In genomic region chr10:21372651-21373410, GRCh38 we compare ENCODE assay signal across 8 cellular contexts.
DNase-seq lines count a peak whose midpoint lies in the region; ATAC-seq and TF ChIP-seq lines count a peak whose summit lies in the region.

No MANE protein-coding gene starts in this region.

- peaks cover 2% of the 10 kb centered on the region for H3K79me2 ChIP-seq in trophoblast cell (ENCODE audit: control insufficient read depth, insufficient read depth, low read length, poor library complexity)

- no peak for TF ChIP-seq CTCF in GM10266 (IDR thresholded peaks at IDR 0.05; ENCODE audit: control insufficient read depth, insufficient read depth, low read depth, missing control alignments)

- H3K4ac ChIP-seq in trophoblast cell (ENCODE audit: low read depth, low read length), result no peak overlapping the region

- peak; percentile 85 for ATAC-seq in GM21786 (IDR thresholded peaks at IDR 0.05; ENCODE audit: unreplicated experiment)
- peak; percentile 97 for ATAC-seq in activated CD4-positive, alpha-beta T cell treated with anti-CD3 and anti-CD28 coated beads for 36 hours

- H2BK120ac ChIP-seq in trophoblast cell (ENCODE audit: insufficient read depth, low read length, poor library complexity), result peak overlapping the region; percentile 52

- no peaks in the 10 kb centered on the region for H3K9me3 ChIP-seq in MG63
- no peaks in the 10 kb centered on the region for H3K9me3 ChIP-seq in trophoblast cell (ENCODE audit: insufficient read depth, low read depth, low read length)

- H3K27me3 Mint-ChIP-seq in activated CD4-positive, alpha-beta T cell treated with anti-CD3 and anti-CD28 coated beads for 36 hours, result no peaks in the 10 kb centered on the region

- no peaks in the 10 kb centered on the region for H3K36me3 Mint-ChIP-seq in activated CD4-positive, alpha-beta T cell treated with anti-CD3 and anti-CD28 coated beads for 36 hours (ENCODE audit: low read depth)

- H2BK5ac ChIP-seq in trophoblast cell (ENCODE audit: low read depth, low read length, poor library complexity), result no peak overlapping the region

- H3K27ac ChIP-seq in trophoblast cell (ENCODE audit: low read depth, low read length), result no peak overlapping the region

- CTCF ChIA-PET in activated CD4-positive, alpha-beta T cell treated with anti-CD3 and anti-CD28 coated beads for 36 hours (lab: Charles Lee), result interaction anchor here (1.0 kb wide), 1 partner anchor 30 kb away, joined by 3 read pairs; no protein-coding TSS in a partner anchor

- H3K36me3 ChIP-seq in MG63 (no peaks in the 10 kb centered on the region), trophoblast cell (ENCODE audit: control insufficient read depth in 1 of 2, insufficient read depth in 2 of 2, low read length in 2 of 2) (no peaks in the 10 kb centered on the region)

- intact Hi-C loops in activated CD4-positive, alpha-beta T cell treated with anti-CD3 and anti-CD28 coated beads for 36 hours (cut with DNase I, micrococcal nuclease), result no loop called here

- peak overlapping the region; percentile 8 for H4K12ac ChIP-seq in trophoblast cell (ENCODE audit: low read depth, low read length)

- DNase-seq in ELF-1 (ENCODE audit: low read depth, low spot score) (peak; percentile 68), MG63 (peak; percentile 96), epidermal melanocyte (ENCODE audit: insufficient read length, low spot score) (peak; percentile 64), trophoblast cell (peak in 1 of 2 donors; percentile 28), NCI-H524 treated with DMSO at 0.1 percent for 48 hours (lab: John Stamatoyannopoulos, UW) (no peak), GM10266 (ENCODE audit: extremely low spot score) (no peak)
- DNase-seq in activated CD4-positive, alpha-beta T cell treated with anti-CD3 and anti-CD28 coated beads for 36 hours, result peak; percentile 48

- H3K27me3 ChIP-seq in MG63, result no peaks in the 10 kb centered on the region
- H3K27me3 ChIP-seq in trophoblast cell (ENCODE audit: insufficient read depth, low read length), result no peaks in the 10 kb centered on the region

- peaks cover 11 to 14% of the 10 kb centered on the region in 2 experiments for H3K4me1 ChIP-seq in trophoblast cell (ENCODE audit: control insufficient read depth in 1 of 2, insufficient read depth in 2 of 2, low read length in 2 of 2)

- H3K14ac ChIP-seq in trophoblast cell (ENCODE audit: low read length), result peak overlapping the region; percentile 66

- H3K23ac ChIP-seq in trophoblast cell (ENCODE audit: low read length), result no peak overlapping the region

- H3K18ac ChIP-seq in trophoblast cell (ENCODE audit: low read length), result peak overlapping the region; percentile 11

- H3K9me3 Mint-ChIP-seq in activated CD4-positive, alpha-beta T cell treated with anti-CD3 and anti-CD28 coated beads for 36 hours (ENCODE audit: low read depth), result no peaks in the 10 kb centered on the region

- peak overlapping the region; percentile 79 for H3K27ac Mint-ChIP-seq in activated CD4-positive, alpha-beta T cell treated with anti-CD3 and anti-CD28 coated beads for 36 hours

- H4K8ac ChIP-seq in trophoblast cell (ENCODE audit: low read depth, low read length), result peak overlapping the region; percentile 66

- peak overlapping the region; percentile 57 for H2AK5ac ChIP-seq in trophoblast cell (ENCODE audit: low read length)

- H3K4me3 ChIP-seq in MG63 (no peak overlapping the region), trophoblast cell (ENCODE audit: low read depth, low read length) (no peak overlapping the region)

- peak overlapping the region; percentile 53 for H4K91ac ChIP-seq in trophoblast cell (ENCODE audit: low read depth, low read length)

- H3K9ac ChIP-seq in trophoblast cell (ENCODE audit: low read length), result no peak overlapping the region

- peaks cover 16% of the 10 kb centered on the region for H3K79me1 ChIP-seq in trophoblast cell (ENCODE audit: low read length)

- POLR2A ChIA-PET in activated CD4-positive, alpha-beta T cell treated with anti-CD3 and anti-CD28 coated beads for 36 hours (lab: Charles Lee), result interaction anchor here (0.6 kb wide), 1 partner anchor 29 kb away, joined by 3 read pairs; no protein-coding TSS in a partner anchor

- WGBS in trophoblast cell (ENCODE audit: extremely low coverage, insufficient coverage, insufficient read length), result no CpG with 5 or more reads among the region's 4 CpGs

- no peak overlapping the region for H3K4me2 ChIP-seq in trophoblast cell (ENCODE audit: low read length)

- peak overlapping the region; percentile 83 for H2AFZ ChIP-seq in trophoblast cell (ENCODE audit: insufficient read depth, low read length, poor library complexity)

- peaks cover 7% of the 10 kb centered on the region for H3K4me1 Mint-ChIP-seq in activated CD4-positive, alpha-beta T cell treated with anti-CD3 and anti-CD28 coated beads for 36 hours

- H3K4me3 Mint-ChIP-seq in activated CD4-positive, alpha-beta T cell treated with anti-CD3 and anti-CD28 coated beads for 36 hours, result peak overlapping the region; percentile 35

- H2BK12ac ChIP-seq in trophoblast cell (ENCODE audit: low read length), result peak overlapping the region; percentile 70

Comparison
In these comparisons a context has a peak if more than half of its experiments do, and no peak if none do; other contexts are left out.
1. DNase-seq: peak in ELF-1 (single experiment), MG63 (single experiment), activated CD4-positive, alpha-beta T cell treated with anti-CD3 and anti-CD28 coated beads for 36 hours (single experiment) and epidermal melanocyte (single experiment); none in NCI-H524 treated with DMSO at 0.1 percent for 48 hours (single experiment) and GM10266 (single experiment).